ENCODE assay signal across 1 cellular context in genomic region chr9:116683535-116683934, GRCh38.
TF ChIP-seq lines count a peak whose summit lies in the region.

No MANE protein-coding gene starts in this region.

TF ChIP-seq in K562, 482 proteins besides CTCF, POLR2A, EP300 and RAD21 (continued from another document):
- TF ChIP-seq, protein P1, sequence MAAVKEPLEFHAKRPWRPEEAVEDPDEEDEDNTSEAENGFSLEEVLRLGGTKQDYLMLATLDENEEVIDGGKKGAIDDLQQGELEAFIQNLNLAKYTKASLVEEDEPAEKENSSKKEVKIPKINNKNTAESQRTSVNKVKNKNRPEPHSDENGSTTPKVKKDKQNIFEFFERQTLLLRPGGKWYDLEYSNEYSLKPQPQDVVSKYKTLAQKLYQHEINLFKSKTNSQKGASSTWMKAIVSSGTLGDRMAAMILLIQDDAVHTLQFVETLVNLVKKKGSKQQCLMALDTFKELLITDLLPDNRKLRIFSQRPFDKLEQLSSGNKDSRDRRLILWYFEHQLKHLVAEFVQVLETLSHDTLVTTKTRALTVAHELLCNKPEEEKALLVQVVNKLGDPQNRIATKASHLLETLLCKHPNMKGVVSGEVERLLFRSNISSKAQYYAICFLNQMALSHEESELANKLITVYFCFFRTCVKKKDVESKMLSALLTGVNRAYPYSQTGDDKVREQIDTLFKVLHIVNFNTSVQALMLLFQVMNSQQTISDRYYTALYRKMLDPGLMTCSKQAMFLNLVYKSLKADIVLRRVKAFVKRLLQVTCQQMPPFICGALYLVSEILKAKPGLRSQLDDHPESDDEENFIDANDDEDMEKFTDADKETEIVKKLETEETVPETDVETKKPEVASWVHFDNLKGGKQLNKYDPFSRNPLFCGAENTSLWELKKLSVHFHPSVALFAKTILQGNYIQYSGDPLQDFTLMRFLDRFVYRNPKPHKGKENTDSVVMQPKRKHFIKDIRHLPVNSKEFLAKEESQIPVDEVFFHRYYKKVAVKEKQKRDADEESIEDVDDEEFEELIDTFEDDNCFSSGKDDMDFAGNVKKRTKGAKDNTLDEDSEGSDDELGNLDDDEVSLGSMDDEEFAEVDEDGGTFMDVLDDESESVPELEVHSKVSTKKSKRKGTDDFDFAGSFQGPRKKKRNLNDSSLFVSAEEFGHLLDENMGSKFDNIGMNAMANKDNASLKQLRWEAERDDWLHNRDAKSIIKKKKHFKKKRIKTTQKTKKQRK (IDR thresholded peaks at IDR 0.05; ENCODE audit: borderline replicate concordance, low read depth, low read length), result peak; percentile 20; the same call in 1 of the 2 replicates
